ENCODE assay signal across 32 cellular contexts in genomic region chr6:70381436-70381786, GRCh38.
"Had no signal": no experiment of that assay in that cellular context is flagged by ENCODE, and none has a peak within 500 bp of the region (broad histone marks: within the 10 kb centered on the region; RNA-seq: fewer than 3 reads in every experiment).

No MANE protein-coding gene starts in this region.

- H3K9me3 ChIP-seq: ascending aorta, breast epithelium, colonic mucosa, esophagus muscularis mucosa, gastrocnemius medialis, heart left ventricle had no signal

- H3K27ac ChIP-seq: ascending aorta, breast epithelium, cardiac muscle cell, colonic mucosa, esophagus muscularis mucosa, foreskin keratinocyte, gastrocnemius medialis, heart left ventricle, WERI-Rb-1 had no signal

- H3K27me3 ChIP-seq: ascending aorta, cardiac muscle cell, colonic mucosa, esophagus muscularis mucosa, foreskin keratinocyte, gastrocnemius medialis had no signal

- H3K36me3 ChIP-seq: ascending aorta, breast epithelium, cardiac muscle cell, colonic mucosa, esophagus muscularis mucosa, gastrocnemius medialis, heart left ventricle, WERI-Rb-1 had no signal

- H3K4me1 ChIP-seq: ascending aorta, breast epithelium, colonic mucosa, esophagus muscularis mucosa, foreskin keratinocyte, gastrocnemius medialis, heart left ventricle had no signal

- H3K4me3 ChIP-seq: ascending aorta, breast epithelium, cardiac muscle cell, colonic mucosa, esophagus muscularis mucosa, gastrocnemius medialis, heart left ventricle had no signal

- DNase-seq: activated B cell treated with CpG ODN at 0.5 μM for 24 hours; activated CD4-positive, alpha-beta memory T cell treated with anti-CD3 and anti-CD28 coated beads for 36 hours; activated CD4-positive, alpha-beta T cell treated with anti-CD3 and anti-CD28 coated beads for 36 hours; activated CD4-positive, alpha-beta T cell treated with anti-CD3 and anti-CD28 coated beads, Interleukin-2, amount 10 ng/mL, durations not matched to agents 24 days and 14 days; activated CD4-positive, CD25-positive, alpha-beta regulatory T cell treated with anti-CD3 and anti-CD28 coated beads, Interleukin-2, amount 50 U/mL, for 72 hours; activated CD8-positive, alpha-beta memory T cell treated with anti-CD3 and anti-CD28 coated beads, Interleukin-2, amount 50 U/mL, for 48 hours; activated CD8-positive, alpha-beta T cell treated with anti-CD3 and anti-CD28 coated beads, Interleukin-2, amount 10 ng/mL, durations not matched to agents 7 days and 5 days; activated gamma-delta T cell; activated naive CD4-positive, alpha-beta T cell; activated naive CD4-positive, alpha-beta T cell treated with anti-CD3 and anti-CD28 coated beads, Interleukin-2, amount 10 ng/mL, durations not matched to agents 7 days and 5 days; activated naive CD8-positive, alpha-beta T cell treated with anti-CD3 and anti-CD28 coated beads, Interleukin-2, amount 10 ng/mL, durations not matched to agents 7 days and 5 days; activated T-cell treated with anti-CD3 and anti-CD28 coated beads for 4 hours; activated T-cell treated with anti-CD3 and anti-CD28 coated beads, Interleukin-2, amount 50 U/mL, for 24 hours; activated T-cell treated with anti-CD3 and anti-CD28 coated beads, Interleukin-2, amount 50 U/mL, for 72 hours; central memory CD4-positive, alpha-beta T cell; cerebellar nuclear complex; colonic mucosa; effector CD8-positive, alpha-beta T cell; erythroblast; foreskin keratinocyte; gastrocnemius medialis; glutamatergic neuron; heart left ventricle; T-helper 1 cell; T-helper 17 cell; T1000; WERI-Rb-1 had no signal

- ATAC-seq: activated CD4-positive, alpha-beta T cell treated with anti-CD3 and anti-CD28 coated beads for 36 hours; activated CD8-positive, alpha-beta T cell treated with anti-CD3 and anti-CD28 coated beads, Interleukin-2, amount 10 ng/mL, durations not matched to agents 7 days and 5 days; activated naive CD4-positive, alpha-beta T cell treated with anti-CD3 and anti-CD28 coated beads, Interleukin-2, amount 50 U/mL, for 72 hours; activated T-cell treated with anti-CD3 and anti-CD28 coated beads, Interleukin-2, amount 50 U/mL, for 72 hours; foreskin keratinocyte; gastrocnemius medialis; heart left ventricle; T-helper 17 cell had no signal
